Comparison of ENCODE assay signal across 1 cellular context in genomic region chr7:55188590-55189446, GRCh38.
TF ChIP-seq lines count a peak whose summit lies in the region.

No MANE protein-coding gene starts in this region.

TF ChIP-seq in HepG2, 621 proteins besides CTCF, POLR2A, EP300 and RAD21 (continued from another document):
- TF ChIP-seq, protein P1, sequence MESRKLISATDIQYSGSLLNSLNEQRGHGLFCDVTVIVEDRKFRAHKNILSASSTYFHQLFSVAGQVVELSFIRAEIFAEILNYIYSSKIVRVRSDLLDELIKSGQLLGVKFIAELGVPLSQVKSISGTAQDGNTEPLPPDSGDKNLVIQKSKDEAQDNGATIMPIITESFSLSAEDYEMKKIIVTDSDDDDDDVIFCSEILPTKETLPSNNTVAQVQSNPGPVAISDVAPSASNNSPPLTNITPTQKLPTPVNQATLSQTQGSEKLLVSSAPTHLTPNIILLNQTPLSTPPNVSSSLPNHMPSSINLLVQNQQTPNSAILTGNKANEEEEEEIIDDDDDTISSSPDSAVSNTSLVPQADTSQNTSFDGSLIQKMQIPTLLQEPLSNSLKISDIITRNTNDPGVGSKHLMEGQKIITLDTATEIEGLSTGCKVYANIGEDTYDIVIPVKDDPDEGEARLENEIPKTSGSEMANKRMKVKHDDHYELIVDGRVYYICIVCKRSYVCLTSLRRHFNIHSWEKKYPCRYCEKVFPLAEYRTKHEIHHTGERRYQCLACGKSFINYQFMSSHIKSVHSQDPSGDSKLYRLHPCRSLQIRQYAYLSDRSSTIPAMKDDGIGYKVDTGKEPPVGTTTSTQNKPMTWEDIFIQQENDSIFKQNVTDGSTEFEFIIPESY (CRISPR knock-in tag; IDR thresholded peaks at IDR 0.05), result no peak
- TF ChIP-seq TFE3 (CRISPR knock-in tag; IDR thresholded peaks at IDR 0.05) (peak; percentile 76; the same call in 1 of the 2 replicates), ZSCAN25 (CRISPR knock-in tag; IDR thresholded peaks at IDR 0.05) (no peak)
